In the genomic region with DNA sequence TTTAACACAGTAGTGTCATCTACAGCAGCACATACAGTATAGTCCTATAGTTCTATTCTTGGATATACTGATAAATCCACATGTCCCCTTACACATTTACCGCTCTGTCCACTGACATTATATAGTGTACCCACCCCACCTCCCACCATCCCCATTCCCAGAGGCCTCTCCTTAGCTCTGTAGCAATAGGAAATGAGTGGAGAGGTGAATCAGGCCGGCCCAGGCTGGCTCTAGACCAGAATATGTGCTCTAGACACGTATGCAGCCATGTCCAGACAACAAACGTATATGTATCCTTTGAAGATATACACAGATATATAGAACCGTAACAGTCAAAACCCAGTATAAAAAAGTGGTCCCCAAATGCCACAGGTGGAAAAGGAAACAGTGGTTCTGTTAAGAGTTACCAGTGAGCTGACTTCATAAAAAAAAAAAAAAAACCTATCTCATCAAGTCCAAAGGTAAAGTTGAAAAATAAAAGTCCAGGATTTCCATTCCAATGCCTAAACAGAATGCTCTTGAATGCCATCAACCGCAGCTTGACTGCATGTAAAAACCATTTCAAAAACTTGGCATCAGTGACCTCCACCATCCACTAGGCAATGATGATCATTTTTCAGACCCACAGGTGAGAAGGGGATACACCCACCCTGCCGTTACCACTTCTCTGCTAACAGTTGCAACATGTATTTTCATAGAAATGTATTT, we compare ENCODE assay signal across 1 cellular context.
TF ChIP-seq lines count a peak whose summit lies in the region.

No MANE protein-coding gene starts in this region.

TF ChIP-seq in H1, 55 proteins besides CTCF, POLR2A, EP300 and RAD21:
- TF ChIP-seq JUN (IDR thresholded peaks at IDR 0.05; ENCODE audit: low read depth, low read length) (no peak), BACH1 (IDR thresholded peaks at IDR 0.05; ENCODE audit: low read length) (no peak), TAF1 (IDR thresholded peaks at IDR 0.05; ENCODE audit: low read depth, low read length) (no peak), EGR1 (IDR thresholded peaks at IDR 0.05; ENCODE audit: borderline replicate concordance, low read depth, low read length) (no peak), SP4 (IDR thresholded peaks at IDR 0.05; ENCODE audit: low read length) (no peak), POLR2AphosphoS5 (IDR thresholded peaks at IDR 0.05; ENCODE audit: low read depth, low read length) (no peak), KDM5A (IDR thresholded peaks at IDR 0.05; ENCODE audit: low read length) (no peak), CBX8 (IDR thresholded peaks at IDR 0.05; ENCODE audit: borderline replicate concordance, low read depth, low read length) (no peak)
